8 cellular contexts compared by ENCODE assay signal in the genomic region with DNA sequence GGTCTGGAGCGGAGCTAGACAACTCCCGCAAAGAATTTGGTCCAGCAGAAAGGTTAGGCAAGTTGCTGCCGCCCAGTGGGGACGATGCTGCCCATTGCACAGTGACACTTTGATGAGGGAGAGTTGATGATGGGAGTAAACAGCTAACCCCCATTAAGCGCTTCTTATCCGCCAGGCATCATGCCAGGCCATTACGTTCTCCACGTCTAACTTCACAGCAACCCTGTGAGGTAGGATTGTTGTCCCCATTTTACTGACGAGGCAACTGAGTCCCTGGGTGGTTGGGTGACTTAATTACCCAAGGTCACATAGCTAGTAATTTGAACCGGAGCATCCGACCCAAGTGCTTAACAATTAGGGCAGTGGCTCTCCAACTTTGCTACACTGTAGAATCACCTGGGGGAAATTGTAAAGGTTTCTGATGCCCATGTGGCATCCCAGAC. TPM values are rescaled to one million over a fixed set of nuclear protein-coding genes. Genes with fewer than 3 reads are reported as not detected.
DNase-seq lines count a peak whose midpoint lies in the region; ATAC-seq and TF ChIP-seq lines count a peak whose summit lies in the region.

No MANE protein-coding gene starts in this region.

- ATAC-seq in activated B cell treated with CpG ODN at 0.5 μM for 24 hours (ENCODE audit: low read depth) = no peak
- ATAC-seq in GM19324 (IDR thresholded peaks at IDR 0.05; ENCODE audit: low FRiP score, unreplicated experiment) = no peak
- ATAC-seq in HG03139 (IDR thresholded peaks at IDR 0.05; ENCODE audit: unreplicated experiment) = no peak
- no peak for ATAC-seq in GM21576 (IDR thresholded peaks at IDR 0.05; ENCODE audit: unreplicated experiment)

- intact Hi-C loops in activated B cell treated with CpG ODN at 0.5 μM for 24 hours (cut with micrococcal nuclease) = loop anchor here (5.0 kb wide), 1 partner anchor 489 kb away; the partner anchor contains the start of gene DHX35

- peak overlapping the region; percentile 91 for H3K4me3 Mint-ChIP-seq in activated B cell treated with CpG ODN at 0.5 μM for 24 hours

- H3K36me3 ChIP-seq in right atrium auricular region (no peaks in the 10 kb centered on the region), skeletal muscle tissue (ENCODE audit: control insufficient read depth in 3 of 3, insufficient read depth in 3 of 3, low read length in 3 of 3) (no peaks in the 10 kb centered on the region)

- H3K4me1 Mint-ChIP-seq in activated B cell treated with CpG ODN at 0.5 μM for 24 hours = peaks cover 44% of the 10 kb centered on the region

- H3K27ac ChIP-seq in C4-2B = peak overlapping the region; percentile 83
- peak overlapping the region; percentile 82 to 85 for H3K27ac ChIP-seq in right atrium auricular region
- H3K27ac ChIP-seq in skeletal muscle tissue (ENCODE audit: low read depth, low read length) = peak overlapping the region; percentile 45

- CTCF ChIA-PET in activated B cell treated with CpG ODN at 0.5 μM for 24 hours (lab: Charles Lee) = interaction anchor here (1.1 to 3.8 kb wide), 3 partner anchors 26 to 41 kb away, joined by 3 to 33 read pairs (median 17); partner anchors contain the start of gene SNHG17

- peak; percentile 9 for DNase-seq in HFF-Myc (ENCODE audit: extremely low read depth, low read depth)
- DNase-seq in activated B cell treated with CpG ODN at 0.5 μM for 24 hours = no peak
- DNase-seq in right atrium auricular region (ENCODE audit: low spot score) = no peak

- peaks cover 11% of the 10 kb centered on the region for H3K36me3 Mint-ChIP-seq in activated B cell treated with CpG ODN at 0.5 μM for 24 hours (ENCODE audit: low read depth)

- TF ChIP-seq CTCF in C4-2B (conservative IDR thresholded peaks at IDR 0.05) (peak; percentile 7), HFF-Myc (IDR thresholded peaks at IDR 0.05; ENCODE audit: low read depth, low read length, missing control alignments) (peak; percentile 4), activated B cell treated with CpG ODN at 0.5 μM for 24 hours (IDR thresholded peaks at IDR 0.05) (no peak), right atrium auricular region (IDR thresholded peaks at IDR 0.05) (no peak)

- H3K9me3 Mint-ChIP-seq in activated B cell treated with CpG ODN at 0.5 μM for 24 hours = no peaks in the 10 kb centered on the region

- peak overlapping the region; percentile 56 for H3K27ac Mint-ChIP-seq in activated B cell treated with CpG ODN at 0.5 μM for 24 hours

- H3K4me1 ChIP-seq in right atrium auricular region = peaks cover 0 to 37% of the 10 kb centered on the region in 2 donors
- H3K4me1 ChIP-seq in skeletal muscle tissue (ENCODE audit: control insufficient read depth in 3 of 3, insufficient read depth in 3 of 3, low read length in 3 of 3) = peaks cover 11 to 30% (median 17%) of the 10 kb centered on the region in 3 donors

- no peaks in the 10 kb centered on the region for H3K27me3 ChIP-seq in right atrium auricular region
- no peaks in the 10 kb centered on the region for H3K27me3 ChIP-seq in skeletal muscle tissue (ENCODE audit: control insufficient read depth in 3 of 3, insufficient read depth in 3 of 3, low read length in 3 of 3)

- H3K9me3 ChIP-seq in right atrium auricular region (no peaks in the 10 kb centered on the region), skeletal muscle tissue (ENCODE audit: control insufficient read depth in 3 of 3, low read length in 3 of 3) (peaks cover 0 to 2% (median 0%) of the 10 kb centered on the region in 3 donors)

- POLR2A ChIA-PET in activated B cell treated with CpG ODN at 0.5 μM for 24 hours (lab: Charles Lee) = interaction anchor here (1.1 to 2.7 kb wide), 4 partner anchors 11 to 42 kb away, joined by 4 to 45 read pairs (median 17); partner anchors contain the start of gene SNHG17

- peak overlapping the region; percentile 77 to 91 (median 78) for H3K9ac ChIP-seq in skeletal muscle tissue (ENCODE audit: low read depth in 1 of 3, low read length in 3 of 3)

- no peaks in the 10 kb centered on the region for H3K27me3 Mint-ChIP-seq in activated B cell treated with CpG ODN at 0.5 μM for 24 hours

- H3K4me3 ChIP-seq in HFF-Myc (replicated peaks; ENCODE audit: low read depth, low read length) = peak overlapping the region; percentile 90
- peak overlapping the region; percentile 65 to 76 for H3K4me3 ChIP-seq in right atrium auricular region
- H3K4me3 ChIP-seq in skeletal muscle tissue (ENCODE audit: low read length in 3 of 3) = peak overlapping the region; percentile 69 to 98 (median 95)

RNA-seq across cellular contexts. Expression of gene RALGAPB, which starts 0.7 kb away (rescaled TPM):
- total RNA-seq in activated B cell treated with CpG ODN at 0.5 μM for 24 hours = 40.2 and 48.3 TPM in 2 replicates
- 10 to 100 TPM; 24.6 to 24.8 TPM for total RNA-seq in right atrium auricular region
- total RNA-seq in skeletal muscle tissue = 23.0 TPM

RNA-seq across cellular contexts. Expression of gene SNHG17, which starts 38.2 kb away (rescaled TPM):
- 62.6 and 75.2 TPM in 2 replicates for total RNA-seq in activated B cell treated with CpG ODN at 0.5 μM for 24 hours
- total RNA-seq in right atrium auricular region = 10 to 100 TPM in 1 of 2 donors, 1 to 10 TPM in 1; 5.3 to 10.6 TPM
- 6.8 TPM for total RNA-seq in skeletal muscle tissue

Comparison
In these comparisons a context has a peak if more than half of its experiments do, and no peak if none do; other contexts are left out.
1. CTCF ChIP-seq: peak in C4-2B (single experiment) and HFF-Myc (single experiment); none in activated B cell treated with CpG ODN at 0.5 μM for 24 hours (single experiment) and right atrium auricular region (0 of 2).
2. Peak in every context shown above with its lines, with median percentiles within 50 percentile points of each other: H3K27ac ChIP-seq and H3K4me3 ChIP-seq.